In the genomic region with DNA sequence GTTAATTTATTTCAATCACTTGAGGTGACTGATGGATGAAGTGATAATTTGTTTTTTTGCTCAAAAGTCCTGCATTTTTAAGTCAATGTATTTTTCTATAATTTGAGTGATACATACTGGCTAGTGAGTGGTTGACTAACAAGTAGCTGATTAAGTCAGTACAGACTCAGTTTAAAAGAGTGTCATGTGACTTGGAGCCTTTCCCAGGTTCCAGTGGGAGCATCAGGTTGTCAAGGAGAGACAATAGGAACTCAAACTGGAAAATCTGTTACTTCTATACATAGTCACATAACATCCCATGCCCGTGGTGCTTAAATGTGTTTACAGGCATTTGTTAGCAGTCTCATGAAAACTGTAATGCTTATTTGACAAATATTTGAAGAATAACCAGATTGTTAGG, we compare ENCODE assay signal across 13 cellular contexts.
A peak's percentile ranks its signal among the peaks of the same experiment; 100 is the strongest.
DNase-seq lines count a peak whose midpoint lies in the region; ATAC-seq and TF ChIP-seq lines count a peak whose summit lies in the region.
"Had no signal": no experiment of that assay in that cellular context is flagged by ENCODE, and none has a peak within 500 bp of the region (broad histone marks: within the 10 kb centered on the region; RNA-seq: fewer than 3 reads in every experiment).

No MANE protein-coding gene starts in this region.

- H3K9me3 Mint-ChIP-seq in activated B cell treated with CpG ODN at 0.5 μM for 24 hours, result no peaks in the 10 kb centered on the region

- WGBS in heart left ventricle, 4 donors, result 6 to 17% (median 10%) methylated on average over 1 of the region's 1 CpG

- intact Hi-C loops in heart left ventricle (cut with DNase I) (loop anchor here (5.0 to 10.0 kb wide), 5 partner anchors 52 to 200 kb away; no protein-coding TSS in a partner anchor), left cardiac atrium (cut with DNase I) (loop anchor here (10.0 kb wide), 1 partner anchor 200 kb away; no protein-coding TSS in a partner anchor), activated B cell treated with CpG ODN at 0.5 μM for 24 hours (cut with micrococcal nuclease) (loop anchor here (5.0 to 10.0 kb wide), 4 partner anchors 102 to 1670 kb away; partner anchors contain the start of gene ARID5B)

- H3K36me3 ChIP-seq in heart left ventricle, result peaks cover 0 to 12% (median 0%) of the 10 kb centered on the region in 9 donors
- H3K36me3 ChIP-seq: transverse colon had no signal

- CTCF ChIA-PET in activated B cell treated with CpG ODN at 0.5 μM for 24 hours (lab: Charles Lee), result interaction anchor here (1.4 kb wide), 1 partner anchor 31 kb away, joined by 5 read pairs; no protein-coding TSS in a partner anchor

- DNase-seq in heart left ventricle (peak in 4 of 5 donors; percentile 36 to 42 (median 40)), left cardiac atrium (no peak), activated B cell treated with CpG ODN at 0.5 μM for 24 hours (no peak), fibroblast of the conjunctiva (ENCODE audit: low read depth) (peak; percentile 21), NOMO-1 treated with DMSO at 0.1 percent for 48 hours (lab: John Stamatoyannopoulos, UW; ENCODE audit: unreplicated experiment) (no peak), omental fat pad (ENCODE audit: low spot score) (no peak)
- DNase-seq in stimulated activated CD4-positive, alpha-beta T cell treated with anti-CD3 and anti-CD28 coated beads, Interleukin-4, amount 100 ng/mL, for 4 hours, result no peak
- DNase-seq: activated T-cell treated with anti-CD3 and anti-CD28 coated beads for 4 hours, mesendoderm, NCI-H1694, transverse colon had no signal

- peaks cover 93% of the 10 kb centered on the region for H3K4me1 Mint-ChIP-seq in activated B cell treated with CpG ODN at 0.5 μM for 24 hours

- H3K9me3 ChIP-seq in heart left ventricle, result no peaks in the 10 kb centered on the region
- H3K9me3 ChIP-seq: transverse colon had no signal

- H3K27me3 ChIP-seq in heart left ventricle, result no peaks in the 10 kb centered on the region
- H3K27me3 ChIP-seq: transverse colon had no signal

- H3K4me3 ChIP-seq in heart left ventricle, result no peak overlapping the region
- H3K4me3 ChIP-seq: transverse colon had no signal

- no peak for TF ChIP-seq POLR2A in heart left ventricle (IDR thresholded peaks at IDR 0.05)

- H3K27me3 Mint-ChIP-seq in activated B cell treated with CpG ODN at 0.5 μM for 24 hours, result no peaks in the 10 kb centered on the region

- peak overlapping the region; percentile 35 for H3K4me3 Mint-ChIP-seq in activated B cell treated with CpG ODN at 0.5 μM for 24 hours

- peak overlapping the region; percentile 68 for H3K27ac Mint-ChIP-seq in activated B cell treated with CpG ODN at 0.5 μM for 24 hours

- peak overlapping the region in 4 of 12 donors; percentile 3 to 77 (median 14) for H3K27ac ChIP-seq in heart left ventricle
- H3K27ac ChIP-seq in temporal lobe (ENCODE audit: low read depth, low read length), result peak overlapping the region; percentile 19
- H3K27ac ChIP-seq: transverse colon had no signal

- H3K4me1 ChIP-seq in heart left ventricle, result peaks cover 0 to 36% (median 26%) of the 10 kb centered on the region in 12 donors

- peak; percentile 35 to 49 (median 42) for ATAC-seq in heart left ventricle
- ATAC-seq in left cardiac atrium, result no peak
- no peak for ATAC-seq in activated B cell treated with CpG ODN at 0.5 μM for 24 hours (ENCODE audit: low read depth)
- no peak for ATAC-seq in omental fat pad (ENCODE audit: low FRiP score)
- ATAC-seq: Panc1 had no signal

- no peak for TF ChIP-seq CTCF in heart left ventricle (IDR thresholded peaks at IDR 0.05)
- TF ChIP-seq CTCF in activated B cell treated with CpG ODN at 0.5 μM for 24 hours (IDR thresholded peaks at IDR 0.05), result no peak
- TF ChIP-seq CTCF in omental fat pad (IDR thresholded peaks at IDR 0.05), result no peak

- POLR2A ChIA-PET in activated B cell treated with CpG ODN at 0.5 μM for 24 hours (lab: Charles Lee), result no interaction called here

- H3K36me3 Mint-ChIP-seq in activated B cell treated with CpG ODN at 0.5 μM for 24 hours (ENCODE audit: low read depth), result no peaks in the 10 kb centered on the region

Comparison
In these comparisons a context has a peak if more than half of its experiments do, and no peak if none do; other contexts are left out.
1. ATAC-seq: peak in heart left ventricle (4 of 4); none in left cardiac atrium (0 of 2), activated B cell treated with CpG ODN at 0.5 μM for 24 hours (single experiment) and omental fat pad (single experiment).
2. DNase-seq: peak in heart left ventricle (4 of 5) and fibroblast of the conjunctiva (single experiment); none in left cardiac atrium (single experiment), activated B cell treated with CpG ODN at 0.5 μM for 24 hours (single experiment), stimulated activated CD4-positive, alpha-beta T cell treated with anti-CD3 and anti-CD28 coated beads, Interleukin-4, amount 100 ng/mL, for 4 hours (0 of 2), NOMO-1 treated with DMSO at 0.1 percent for 48 hours (single experiment) and omental fat pad (single experiment).